Comparison of ENCODE assay signal across 8 cellular contexts in genomic region chr1:94925561-94926364, GRCh38. TPM values are rescaled to one million over a fixed set of nuclear protein-coding genes. Genes with fewer than 3 reads are reported as not detected.
DNase-seq lines count a peak whose midpoint lies in the region; ATAC-seq and TF ChIP-seq lines count a peak whose summit lies in the region.

No MANE protein-coding gene starts in this region.

- H3K27me3 ChIP-seq in lung (ENCODE audit: control insufficient read depth, insufficient read depth) = no peaks in the 10 kb centered on the region

- H3K27ac ChIP-seq in lung (ENCODE audit: low read depth in 1 of 2, low read length in 1 of 2) = peak overlapping the region; percentile 96 to 100

- POLR2A ChIA-PET in activated CD4-positive, alpha-beta T cell treated with anti-CD3 and anti-CD28 coated beads for 36 hours (lab: Charles Lee) = no interaction called here

- TF ChIP-seq CTCF in NB4 (IDR thresholded peaks at IDR 0.05; ENCODE audit: low read depth, low read length) = no peak
- TF ChIP-seq CTCF in lung (IDR thresholded peaks at IDR 0.05; ENCODE audit: control extremely low read depth, extremely low read depth) = no peak

- H3K4me3 ChIP-seq in NB4 (ENCODE audit: low read depth, low read length) (no peak overlapping the region), lung (peak overlapping the region; percentile 81)

- peaks cover 2% of the 10 kb centered on the region for H3K36me3 Mint-ChIP-seq in activated CD4-positive, alpha-beta T cell treated with anti-CD3 and anti-CD28 coated beads for 36 hours (ENCODE audit: low read depth)
- H3K36me3 Mint-ChIP-seq in stimulated activated effector memory CD8-positive, alpha-beta T cell treated with anti-CD3 and anti-CD28 coated beads, Interleukin-12 subunit alpha, Interleukin-12 subunit beta, amount 100 ng/mL, for 72 hours = no peaks in the 10 kb centered on the region

- WGBS in lung, 2 donors = 2 to 6% methylated on average over 36 of the region's 36 CpGs

- H3K9me3 Mint-ChIP-seq in activated CD4-positive, alpha-beta T cell treated with anti-CD3 and anti-CD28 coated beads for 36 hours (ENCODE audit: low read depth) = no peaks in the 10 kb centered on the region
- no peaks in the 10 kb centered on the region for H3K9me3 Mint-ChIP-seq in stimulated activated effector memory CD8-positive, alpha-beta T cell treated with anti-CD3 and anti-CD28 coated beads, Interleukin-12 subunit alpha, Interleukin-12 subunit beta, amount 100 ng/mL, for 72 hours

- CTCF ChIA-PET in activated CD4-positive, alpha-beta T cell treated with anti-CD3 and anti-CD28 coated beads for 36 hours (lab: Charles Lee) = no interaction called here

- H3K9me3 ChIP-seq in lung (ENCODE audit: control insufficient read depth in 2 of 2, insufficient read depth in 1 of 2, low read length in 1 of 2) = no peaks in the 10 kb centered on the region

- H3K4me1 Mint-ChIP-seq in activated CD4-positive, alpha-beta T cell treated with anti-CD3 and anti-CD28 coated beads for 36 hours = peaks cover 13% of the 10 kb centered on the region
- H3K4me1 Mint-ChIP-seq in stimulated activated effector memory CD8-positive, alpha-beta T cell treated with anti-CD3 and anti-CD28 coated beads, Interleukin-12 subunit alpha, Interleukin-12 subunit beta, amount 100 ng/mL, for 72 hours = peaks cover 21% of the 10 kb centered on the region

- H3K27ac Mint-ChIP-seq in activated CD4-positive, alpha-beta T cell treated with anti-CD3 and anti-CD28 coated beads for 36 hours = no peak overlapping the region
- no peak overlapping the region for H3K27ac Mint-ChIP-seq in stimulated activated effector memory CD8-positive, alpha-beta T cell treated with anti-CD3 and anti-CD28 coated beads, Interleukin-12 subunit alpha, Interleukin-12 subunit beta, amount 100 ng/mL, for 72 hours

- no peak for TF ChIP-seq POLR2A in NB4 (IDR thresholded peaks at IDR 0.05; ENCODE audit: extremely low read depth, insufficient read length)

- H3K27me3 Mint-ChIP-seq in activated CD4-positive, alpha-beta T cell treated with anti-CD3 and anti-CD28 coated beads for 36 hours = peaks cover 37% of the 10 kb centered on the region

- ATAC-seq in GM19463 (IDR thresholded peaks at IDR 0.05; ENCODE audit: unreplicated experiment) (peak; percentile 10), lung (ENCODE audit: insufficient read depth, low FRiP score) (no peak), HG02642 (IDR thresholded peaks at IDR 0.05; ENCODE audit: poor library complexity, unreplicated experiment) (no peak)
- ATAC-seq in activated CD4-positive, alpha-beta T cell treated with anti-CD3 and anti-CD28 coated beads for 36 hours = no peak
- ATAC-seq in stimulated activated effector memory CD8-positive, alpha-beta T cell treated with anti-CD3 and anti-CD28 coated beads, Interleukin-12 subunit alpha, Interleukin-12 subunit beta, amount 100 ng/mL, for 72 hours = no peak

- no peaks in the 10 kb centered on the region for H3K36me3 ChIP-seq in lung (ENCODE audit: control insufficient read depth in 2 of 2, insufficient read depth in 2 of 2, low read length in 2 of 2)

- intact Hi-C loops in activated CD4-positive, alpha-beta T cell treated with anti-CD3 and anti-CD28 coated beads for 36 hours (cut with DNase I, micrococcal nuclease) = loop anchor here in 1 of 2 experiments (2.0 kb wide), 2 partner anchors 37 to 71 kb away; no protein-coding TSS in a partner anchor

- DNase-seq in C1 segment of cervical spinal cord (lab: John Stamatoyannopoulos, UW) (peak in 13 of 14 donors; percentile 15 to 76 (median 65)), NB4 (ENCODE audit: low read depth) (peak; percentile 23), epidermal melanocyte (ENCODE audit: insufficient read length, low spot score) (peak; percentile 78), lung (ENCODE audit: low spot score) (peak; percentile 76)
- DNase-seq in activated CD4-positive, alpha-beta T cell treated with anti-CD3 and anti-CD28 coated beads for 36 hours = peak; percentile 44
- no peak for DNase-seq in stimulated activated effector memory CD8-positive, alpha-beta T cell treated with anti-CD3 and anti-CD28 coated beads, Interleukin-12 subunit alpha, Interleukin-12 subunit beta, amount 100 ng/mL, for 72 hours (ENCODE audit: low spot score in 2 of 2)

- H3K4me3 Mint-ChIP-seq in activated CD4-positive, alpha-beta T cell treated with anti-CD3 and anti-CD28 coated beads for 36 hours = peak overlapping the region; percentile 69
- H3K4me3 Mint-ChIP-seq in stimulated activated effector memory CD8-positive, alpha-beta T cell treated with anti-CD3 and anti-CD28 coated beads, Interleukin-12 subunit alpha, Interleukin-12 subunit beta, amount 100 ng/mL, for 72 hours = peak overlapping the region; percentile 65

- peaks cover 8 to 27% of the 10 kb centered on the region in 2 donors for H3K4me1 ChIP-seq in lung (ENCODE audit: control insufficient read depth in 2 of 2, insufficient read depth in 2 of 2, low read length in 2 of 2)

RNA-seq across cellular contexts. Expression of gene CNN3, which starts 1.1 kb away (rescaled TPM):
- 1 to 10 TPM; 2.5 to 3.1 TPM for total RNA-seq in activated CD4-positive, alpha-beta T cell treated with anti-CD3 and anti-CD28 coated beads for 36 hours
- 100 to 1,000 TPM; 210 to 265 TPM for total RNA-seq in lung
- polyA plus RNA-seq in lung = 100 to 1,000 TPM in 1 of 2 donors, 10 to 100 TPM in 1; 79.9 to 154 TPM

Comparison
In these comparisons a context has a peak if more than half of its experiments do, and no peak if none do; other contexts are left out.
1. DNase-seq: peak in C1 segment of cervical spinal cord (13 of 14), NB4 (single experiment), activated CD4-positive, alpha-beta T cell treated with anti-CD3 and anti-CD28 coated beads for 36 hours (single experiment), epidermal melanocyte (single experiment) and lung (single experiment); none in stimulated activated effector memory CD8-positive, alpha-beta T cell treated with anti-CD3 and anti-CD28 coated beads, Interleukin-12 subunit alpha, Interleukin-12 subunit beta, amount 100 ng/mL, for 72 hours (0 of 2).
2. RNA of gene CNN3, which starts 1.1 kb away (total RNA-seq): 210 to 265 TPM in lung; 2.5 to 3.1 TPM in activated CD4-positive, alpha-beta T cell treated with anti-CD3 and anti-CD28 coated beads for 36 hours; every median in the first group is over 10 times any median in the second.